In the genomic region with DNA sequence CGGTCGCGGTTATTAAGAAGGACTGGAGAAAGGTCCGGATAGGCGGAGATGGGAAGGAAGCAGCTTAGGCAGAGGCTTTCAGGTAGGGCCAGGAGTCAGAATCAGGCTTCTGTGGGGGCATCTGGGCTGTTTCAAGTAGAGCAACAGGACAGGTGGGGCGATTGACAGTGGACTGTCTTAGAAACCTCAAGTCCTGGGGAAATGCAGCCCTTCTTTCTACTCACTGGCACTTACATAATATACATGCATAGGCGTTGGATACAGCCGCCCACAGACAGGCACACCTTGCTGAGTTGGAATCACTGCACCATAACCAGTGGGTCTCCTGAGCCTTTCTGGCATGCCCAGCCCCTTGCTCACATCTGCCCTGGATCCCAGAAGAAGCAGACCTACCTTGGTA, we compare ENCODE assay signal across 8 cellular contexts. TPM values are rescaled to one million over a fixed set of nuclear protein-coding genes. Genes with fewer than 3 reads are reported as not detected.
DNase-seq lines count a peak whose midpoint lies in the region; ATAC-seq and TF ChIP-seq lines count a peak whose summit lies in the region.

No MANE protein-coding gene starts in this region.

- H3K4me3 ChIP-seq in heart left ventricle (peak overlapping the region; percentile 29 to 99 (median 90)), breast epithelium (peak overlapping the region; percentile 76 to 97 (median 90))

- TF ChIP-seq POLR2A in heart left ventricle (IDR thresholded peaks at IDR 0.05) (no peak), breast epithelium (IDR thresholded peaks at IDR 0.05) (no peak)

- peak overlapping the region; percentile 90 to 99 (median 94) for H3K27ac ChIP-seq in heart left ventricle
- peak overlapping the region; percentile 91 to 95 for H3K27ac ChIP-seq in breast epithelium

- TF ChIP-seq CTCF in heart left ventricle (IDR thresholded peaks at IDR 0.05) = no peak
- TF ChIP-seq CTCF in breast epithelium (IDR thresholded peaks at IDR 0.05) = no peak
- no peak for TF ChIP-seq CTCF in mesothelial cell of epicardium (IDR thresholded peaks at IDR 0.05; ENCODE audit: unreplicated experiment)

- H3K9me3 ChIP-seq in heart left ventricle = no peaks in the 10 kb centered on the region
- H3K9me3 ChIP-seq in breast epithelium = no peaks in the 10 kb centered on the region

- intact Hi-C loops in heart left ventricle (cut with DNase I) (loop anchor here in 5 of 10 donors (2.0 to 10.0 kb wide), 7 partner anchors 26 to 336 kb away; partner anchors contain the start of genes ACVR2B (in 2 of the 5), XYLB (in 2 of the 5) and OXSR1 (in 1 of the 5)), left cardiac atrium (cut with DNase I) (loop anchor here in 1 of 2 donors (10.0 kb wide), 1 partner anchor 106 kb away; no protein-coding TSS in a partner anchor), breast epithelium (cut with DNase I; ENCODE audit: low total_unique reads) (no loop called here)

- no peaks in the 10 kb centered on the region for H3K27me3 ChIP-seq in heart left ventricle
- no peaks in the 10 kb centered on the region for H3K27me3 ChIP-seq in breast epithelium

- WGBS in heart left ventricle, 4 donors = 26 to 43% (median 29%) methylated on average over 8 of the region's 8 CpGs

- peaks cover 43% of the 10 kb centered on the region for H3K4me1 Mint-ChIP-seq in mesothelial cell of epicardium

- DNase-seq in heart left ventricle (no peak), left cardiac atrium (no peak), breast epithelium (ENCODE audit: low spot score in 2 of 2) (no peak), mesothelial cell of epicardium (ENCODE audit: low spot score in 2 of 2, unreplicated experiment in 2 of 2) (no peak), A172 (ENCODE audit: low spot score) (no peak), cerebellum (ENCODE audit: low spot score) (no peak), NCI-H1930 (lab: John Stamatoyannopoulos, UW) (no peak)

- no peaks in the 10 kb centered on the region for H3K9me3 Mint-ChIP-seq in mesothelial cell of epicardium

- H3K36me3 Mint-ChIP-seq in mesothelial cell of epicardium = peaks cover 10% of the 10 kb centered on the region

- H3K4me3 Mint-ChIP-seq in mesothelial cell of epicardium = peak overlapping the region; percentile 88

- no peaks in the 10 kb centered on the region for H3K27me3 Mint-ChIP-seq in mesothelial cell of epicardium (ENCODE audit: low read depth)

- ATAC-seq in heart left ventricle (no peak), left cardiac atrium (no peak), GM19463 (IDR thresholded peaks at IDR 0.05; ENCODE audit: unreplicated experiment) (no peak)

- H3K4me1 ChIP-seq in heart left ventricle = peaks cover 0 to 64% (median 29%) of the 10 kb centered on the region in 12 donors
- peaks cover 6 to 22% of the 10 kb centered on the region in 2 donors for H3K4me1 ChIP-seq in breast epithelium

- peaks cover 0 to 36% (median 12%) of the 10 kb centered on the region in 9 donors for H3K36me3 ChIP-seq in heart left ventricle
- H3K36me3 ChIP-seq in breast epithelium = no peaks in the 10 kb centered on the region

- peak overlapping the region; percentile 98 for H3K27ac Mint-ChIP-seq in mesothelial cell of epicardium

RNA-seq across cellular contexts. Expression of gene MYD88, which starts 0.7 kb away (rescaled TPM):
- total RNA-seq in heart left ventricle (10 to 100 TPM in 3 of 9 donors, 1 to 10 TPM in 6; 5.4 to 47.2 (median 8.2) TPM), left cardiac atrium (10 to 100 TPM; 10.8 to 19.0 TPM), breast epithelium (10 to 100 TPM; 33.4 to 36.0 (median 35.3) TPM), mesothelial cell of epicardium (27.3 to 33.1 TPM (median 28.1 TPM) in 3 replicates), cerebellum (3.4 TPM)
- polyA plus RNA-seq in heart left ventricle = 10 to 100 TPM in 1 of 2 donors, 1 to 10 TPM in 1; 3.7 to 11.7 TPM
- total RNA-seq in A172 (2014; rRNA removed; shearing (Covaris generic)) = 0.93 and 2.1 TPM in 2 replicates

RNA-seq across cellular contexts. Expression of gene ACAA1, which starts 2.3 kb away (rescaled TPM):
- 100 to 1,000 TPM in 7 of 9 donors, 10 to 100 TPM in 2; 84.4 to 139 (median 105) TPM for total RNA-seq in heart left ventricle
- polyA plus RNA-seq in heart left ventricle = 100 to 1,000 TPM in 1 of 2 donors, 10 to 100 TPM in 1; 62.7 to 136 TPM
- 10 to 100 TPM; 73.8 to 80.8 TPM for total RNA-seq in left cardiac atrium
- 10 to 100 TPM; 69.2 to 87.5 (median 83.9) TPM for total RNA-seq in breast epithelium
- total RNA-seq in mesothelial cell of epicardium = 52.7 to 57.7 TPM (median 53.2 TPM) in 3 replicates
- total RNA-seq in A172 (2014; rRNA removed; shearing (Covaris generic)) = 17.7 and 18.1 TPM in 2 replicates
- 22.4 TPM for total RNA-seq in cerebellum

RNA-seq across cellular contexts. Expression of gene OXSR1, which starts 26.1 kb away (rescaled TPM):
- total RNA-seq in heart left ventricle = 10 to 100 TPM; 21.4 to 38.3 (median 31.7) TPM
- 10 to 100 TPM; 10.4 to 32.6 TPM for polyA plus RNA-seq in heart left ventricle
- total RNA-seq in left cardiac atrium = 10 to 100 TPM; 21.4 to 35.2 TPM
- 10 to 100 TPM; 29.0 to 41.6 (median 33.1) TPM for total RNA-seq in breast epithelium
- total RNA-seq in mesothelial cell of epicardium = 42.3 to 43.2 TPM (median 42.6 TPM) in 3 replicates
- 38.8 and 44.7 TPM in 2 replicates for total RNA-seq in A172 (2014; rRNA removed; shearing (Covaris generic))
- 45.1 TPM for total RNA-seq in cerebellum
